ENCODE assay signal across 1 cellular context in genomic region chr12:27969011-27969900, GRCh38.
TF ChIP-seq lines count a peak whose summit lies in the region.

No MANE protein-coding gene starts in this region.

TF ChIP-seq in H1, 55 proteins besides CTCF, POLR2A, EP300 and RAD21 (continued from another document):
- TF ChIP-seq, protein P1, sequence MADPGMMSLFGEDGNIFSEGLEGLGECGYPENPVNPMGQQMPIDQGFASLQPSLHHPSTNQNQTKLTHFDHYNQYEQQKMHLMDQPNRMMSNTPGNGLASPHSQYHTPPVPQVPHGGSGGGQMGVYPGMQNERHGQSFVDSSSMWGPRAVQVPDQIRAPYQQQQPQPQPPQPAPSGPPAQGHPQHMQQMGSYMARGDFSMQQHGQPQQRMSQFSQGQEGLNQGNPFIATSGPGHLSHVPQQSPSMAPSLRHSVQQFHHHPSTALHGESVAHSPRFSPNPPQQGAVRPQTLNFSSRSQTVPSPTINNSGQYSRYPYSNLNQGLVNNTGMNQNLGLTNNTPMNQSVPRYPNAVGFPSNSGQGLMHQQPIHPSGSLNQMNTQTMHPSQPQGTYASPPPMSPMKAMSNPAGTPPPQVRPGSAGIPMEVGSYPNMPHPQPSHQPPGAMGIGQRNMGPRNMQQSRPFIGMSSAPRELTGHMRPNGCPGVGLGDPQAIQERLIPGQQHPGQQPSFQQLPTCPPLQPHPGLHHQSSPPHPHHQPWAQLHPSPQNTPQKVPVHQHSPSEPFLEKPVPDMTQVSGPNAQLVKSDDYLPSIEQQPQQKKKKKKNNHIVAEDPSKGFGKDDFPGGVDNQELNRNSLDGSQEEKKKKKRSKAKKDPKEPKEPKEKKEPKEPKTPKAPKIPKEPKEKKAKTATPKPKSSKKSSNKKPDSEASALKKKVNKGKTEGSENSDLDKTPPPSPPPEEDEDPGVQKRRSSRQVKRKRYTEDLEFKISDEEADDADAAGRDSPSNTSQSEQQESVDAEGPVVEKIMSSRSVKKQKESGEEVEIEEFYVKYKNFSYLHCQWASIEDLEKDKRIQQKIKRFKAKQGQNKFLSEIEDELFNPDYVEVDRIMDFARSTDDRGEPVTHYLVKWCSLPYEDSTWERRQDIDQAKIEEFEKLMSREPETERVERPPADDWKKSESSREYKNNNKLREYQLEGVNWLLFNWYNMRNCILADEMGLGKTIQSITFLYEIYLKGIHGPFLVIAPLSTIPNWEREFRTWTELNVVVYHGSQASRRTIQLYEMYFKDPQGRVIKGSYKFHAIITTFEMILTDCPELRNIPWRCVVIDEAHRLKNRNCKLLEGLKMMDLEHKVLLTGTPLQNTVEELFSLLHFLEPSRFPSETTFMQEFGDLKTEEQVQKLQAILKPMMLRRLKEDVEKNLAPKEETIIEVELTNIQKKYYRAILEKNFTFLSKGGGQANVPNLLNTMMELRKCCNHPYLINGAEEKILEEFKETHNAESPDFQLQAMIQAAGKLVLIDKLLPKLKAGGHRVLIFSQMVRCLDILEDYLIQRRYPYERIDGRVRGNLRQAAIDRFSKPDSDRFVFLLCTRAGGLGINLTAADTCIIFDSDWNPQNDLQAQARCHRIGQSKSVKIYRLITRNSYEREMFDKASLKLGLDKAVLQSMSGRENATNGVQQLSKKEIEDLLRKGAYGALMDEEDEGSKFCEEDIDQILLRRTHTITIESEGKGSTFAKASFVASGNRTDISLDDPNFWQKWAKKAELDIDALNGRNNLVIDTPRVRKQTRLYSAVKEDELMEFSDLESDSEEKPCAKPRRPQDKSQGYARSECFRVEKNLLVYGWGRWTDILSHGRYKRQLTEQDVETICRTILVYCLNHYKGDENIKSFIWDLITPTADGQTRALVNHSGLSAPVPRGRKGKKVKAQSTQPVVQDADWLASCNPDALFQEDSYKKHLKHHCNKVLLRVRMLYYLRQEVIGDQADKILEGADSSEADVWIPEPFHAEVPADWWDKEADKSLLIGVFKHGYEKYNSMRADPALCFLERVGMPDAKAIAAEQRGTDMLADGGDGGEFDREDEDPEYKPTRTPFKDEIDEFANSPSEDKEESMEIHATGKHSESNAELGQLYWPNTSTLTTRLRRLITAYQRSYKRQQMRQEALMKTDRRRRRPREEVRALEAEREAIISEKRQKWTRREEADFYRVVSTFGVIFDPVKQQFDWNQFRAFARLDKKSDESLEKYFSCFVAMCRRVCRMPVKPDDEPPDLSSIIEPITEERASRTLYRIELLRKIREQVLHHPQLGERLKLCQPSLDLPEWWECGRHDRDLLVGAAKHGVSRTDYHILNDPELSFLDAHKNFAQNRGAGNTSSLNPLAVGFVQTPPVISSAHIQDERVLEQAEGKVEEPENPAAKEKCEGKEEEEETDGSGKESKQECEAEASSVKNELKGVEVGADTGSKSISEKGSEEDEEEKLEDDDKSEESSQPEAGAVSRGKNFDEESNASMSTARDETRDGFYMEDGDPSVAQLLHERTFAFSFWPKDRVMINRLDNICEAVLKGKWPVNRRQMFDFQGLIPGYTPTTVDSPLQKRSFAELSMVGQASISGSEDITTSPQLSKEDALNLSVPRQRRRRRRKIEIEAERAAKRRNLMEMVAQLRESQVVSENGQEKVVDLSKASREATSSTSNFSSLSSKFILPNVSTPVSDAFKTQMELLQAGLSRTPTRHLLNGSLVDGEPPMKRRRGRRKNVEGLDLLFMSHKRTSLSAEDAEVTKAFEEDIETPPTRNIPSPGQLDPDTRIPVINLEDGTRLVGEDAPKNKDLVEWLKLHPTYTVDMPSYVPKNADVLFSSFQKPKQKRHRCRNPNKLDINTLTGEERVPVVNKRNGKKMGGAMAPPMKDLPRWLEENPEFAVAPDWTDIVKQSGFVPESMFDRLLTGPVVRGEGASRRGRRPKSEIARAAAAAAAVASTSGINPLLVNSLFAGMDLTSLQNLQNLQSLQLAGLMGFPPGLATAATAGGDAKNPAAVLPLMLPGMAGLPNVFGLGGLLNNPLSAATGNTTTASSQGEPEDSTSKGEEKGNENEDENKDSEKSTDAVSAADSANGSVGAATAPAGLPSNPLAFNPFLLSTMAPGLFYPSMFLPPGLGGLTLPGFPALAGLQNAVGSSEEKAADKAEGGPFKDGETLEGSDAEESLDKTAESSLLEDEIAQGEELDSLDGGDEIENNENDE (IDR thresholded peaks at IDR 0.05; ENCODE audit: insufficient replicate concordance, low read length), result no peak
- TF ChIP-seq CHD2 (IDR thresholded peaks at IDR 0.05; ENCODE audit: low read length), result no peak
